In genomic region chr10:62779487-62780248, GRCh38 we compare ENCODE assay signal across 9 cellular contexts. TPM values are rescaled to one million over a fixed set of nuclear protein-coding genes. Genes with fewer than 3 reads are reported as not detected.
DNase-seq lines count a peak whose midpoint lies in the region; ATAC-seq and TF ChIP-seq lines count a peak whose summit lies in the region.
"Had no signal": no experiment of that assay in that cellular context is flagged by ENCODE, and none has a peak within 500 bp of the region (broad histone marks: within the 10 kb centered on the region; RNA-seq: fewer than 3 reads in every experiment).

No MANE protein-coding gene starts in this region.

- POLR2A ChIA-PET in activated CD4-positive, alpha-beta memory T cell treated with anti-CD3 and anti-CD28 coated beads for 36 hours (lab: Charles Lee), result interaction anchor here (0.6 to 1.6 kb wide), 12 partner anchors 15 to 356 kb away, joined by 3 to 9 read pairs (median 4); no protein-coding TSS in a partner anchor

- intact Hi-C loops in activated CD4-positive, alpha-beta memory T cell treated with anti-CD3 and anti-CD28 coated beads for 36 hours (cut with micrococcal nuclease), result loop anchor here (1.0 to 2.0 kb wide), 5 partner anchors 30 to 99 kb away; no protein-coding TSS in a partner anchor
- intact Hi-C loops in CD14-positive monocyte (cut with micrococcal nuclease), result no loop called here

- H3K4me1 Mint-ChIP-seq in activated CD4-positive, alpha-beta memory T cell treated with anti-CD3 and anti-CD28 coated beads for 36 hours (ENCODE audit: low read depth), result peaks cover 22% of the 10 kb centered on the region
- peaks cover 6% of the 10 kb centered on the region for H3K4me1 Mint-ChIP-seq in CD14-positive monocyte
- H3K4me1 Mint-ChIP-seq: brain had no signal

- CTCF ChIA-PET in activated CD4-positive, alpha-beta memory T cell treated with anti-CD3 and anti-CD28 coated beads for 36 hours (lab: Charles Lee), result interaction anchor here (0.8 to 2.9 kb wide), 9 partner anchors 25 to 325 kb away, joined by 3 to 13 read pairs (median 4); partner anchors contain the start of genes ADO and EGR2

- H3K4me3 Mint-ChIP-seq in activated CD4-positive, alpha-beta memory T cell treated with anti-CD3 and anti-CD28 coated beads for 36 hours, result no peak overlapping the region
- peak overlapping the region in 1 of 2 donors; percentile 19 for H3K4me3 Mint-ChIP-seq in CD14-positive monocyte
- H3K4me3 Mint-ChIP-seq: brain had no signal

- peaks cover 9% of the 10 kb centered on the region for H3K9me3 Mint-ChIP-seq in activated CD4-positive, alpha-beta memory T cell treated with anti-CD3 and anti-CD28 coated beads for 36 hours
- peaks cover 3 to 14% (median 5%) of the 10 kb centered on the region in 7 donors for H3K9me3 Mint-ChIP-seq in CD14-positive monocyte

- H3K36me3 Mint-ChIP-seq in activated CD4-positive, alpha-beta memory T cell treated with anti-CD3 and anti-CD28 coated beads for 36 hours, result no peaks in the 10 kb centered on the region
- no peaks in the 10 kb centered on the region for H3K36me3 Mint-ChIP-seq in CD14-positive monocyte
- H3K36me3 Mint-ChIP-seq: brain had no signal

- H3K27ac Mint-ChIP-seq in activated CD4-positive, alpha-beta memory T cell treated with anti-CD3 and anti-CD28 coated beads for 36 hours, result no peak overlapping the region
- H3K27ac Mint-ChIP-seq in CD14-positive monocyte, result no peak overlapping the region
- H3K27ac Mint-ChIP-seq: brain had no signal

- peaks cover 1% of the 10 kb centered on the region for H3K27me3 Mint-ChIP-seq in activated CD4-positive, alpha-beta memory T cell treated with anti-CD3 and anti-CD28 coated beads for 36 hours
- H3K27me3 Mint-ChIP-seq in CD14-positive monocyte (ENCODE audit: low read depth in 3 of 3), result peaks cover 3 to 21% (median 14%) of the 10 kb centered on the region in 3 donors

- TF ChIP-seq CTCF in CD14-positive monocyte (IDR thresholded peaks at IDR 0.05), result no peak

- ATAC-seq in HG03432 (IDR thresholded peaks at IDR 0.05; ENCODE audit: unreplicated experiment), result peak; percentile 96

- peak; percentile 5 for DNase-seq in DMS53 (lab: John Stamatoyannopoulos, UW)
- DNase-seq in DMS53 treated with DMSO at 0.1 percent for 48 hours (lab: John Stamatoyannopoulos, UW; ENCODE audit: unreplicated experiment), result no peak
- DNase-seq in activated CD4-positive, alpha-beta memory T cell treated with anti-CD3 and anti-CD28 coated beads for 36 hours, result peak; percentile 89
- peak; percentile 47 for DNase-seq in germinal center (ENCODE audit: low spot score)
- DNase-seq in CD14-positive monocyte (ENCODE audit: low spot score), result no peak
- no peak for DNase-seq in epidermal melanocyte (ENCODE audit: insufficient read length, low spot score)
- no peak for DNase-seq in SW 1271 (lab: John Stamatoyannopoulos, UW)

RNA-seq across cellular contexts. Expression of gene ADO, which starts 24.9 kb away (rescaled TPM):
- 10 to 100 TPM; 26.7 to 27.1 TPM for total RNA-seq in activated CD4-positive, alpha-beta memory T cell treated with anti-CD3 and anti-CD28 coated beads for 36 hours
- 1 to 10 TPM; 6.2 to 7.0 TPM for polyA plus RNA-seq in CD14-positive monocyte

RNA-seq across cellular contexts. Expression of gene EGR2, which starts 36.5 kb away (rescaled TPM):
- total RNA-seq in activated CD4-positive, alpha-beta memory T cell treated with anti-CD3 and anti-CD28 coated beads for 36 hours, result 10 to 100 TPM; 66.9 to 68.2 TPM
- 10 to 100 TPM; 10.3 to 54.9 TPM for polyA plus RNA-seq in CD14-positive monocyte

Comparison
In these comparisons a context has a peak if more than half of its experiments do, and no peak if none do; other contexts are left out.
1. DNase-seq: peak in DMS53 (single experiment), activated CD4-positive, alpha-beta memory T cell treated with anti-CD3 and anti-CD28 coated beads for 36 hours (single experiment) and germinal center (single experiment); none in DMS53 treated with DMSO at 0.1 percent for 48 hours (single experiment), CD14-positive monocyte (single experiment), epidermal melanocyte (single experiment) and SW 1271 (0 of 2).